In the genomic region with DNA sequence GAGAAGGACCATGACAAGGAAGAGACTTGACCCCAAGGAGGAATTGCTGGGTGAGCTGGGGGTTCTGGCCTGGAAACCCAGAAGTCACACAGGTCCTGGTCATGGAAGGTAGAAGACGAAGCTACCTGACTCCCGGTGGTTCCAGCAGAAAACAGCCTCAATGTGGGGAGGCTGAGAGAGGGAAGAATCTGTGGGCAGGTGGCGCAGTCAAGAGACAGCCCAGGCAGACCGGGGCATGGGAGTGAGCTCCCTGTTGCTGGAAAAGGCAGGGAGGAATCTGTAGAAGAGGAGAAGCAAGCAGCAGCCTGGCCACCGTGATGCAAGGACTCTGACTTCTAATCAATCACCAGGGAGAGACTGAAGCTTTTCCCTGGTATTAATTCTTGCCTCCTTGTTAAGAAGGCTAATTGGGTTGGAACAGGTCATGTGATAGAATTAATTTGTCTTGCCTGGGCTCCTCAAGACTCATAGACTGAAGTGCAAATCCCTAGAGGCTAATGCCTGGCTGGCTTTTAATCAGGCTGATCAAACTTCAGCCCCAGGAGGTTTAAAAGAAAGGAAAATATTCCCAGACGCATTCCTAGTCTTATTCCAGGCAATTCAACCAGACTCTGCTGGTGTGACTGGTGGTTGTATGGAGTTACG, we compare ENCODE assay signal across 20 cellular contexts. TPM values are rescaled to one million over a fixed set of nuclear protein-coding genes. Genes with fewer than 3 reads are reported as not detected.
"Had no signal": no experiment of that assay in that cellular context is flagged by ENCODE, and none has a peak within 500 bp of the region (broad histone marks: within the 10 kb centered on the region; RNA-seq: fewer than 3 reads in every experiment).

No MANE protein-coding gene starts in this region.

- H3K27me3 ChIP-seq: sigmoid colon, upper lobe of left lung had no signal

- H3K27ac ChIP-seq: heart left ventricle, sigmoid colon, upper lobe of left lung had no signal

- H3K4me1 Mint-ChIP-seq: memory B cell; natural killer cell; stimulated activated naive CD8-positive, alpha-beta T cell treated with anti-CD3 and anti-CD28 coated beads, Interleukin-15, amount 100 ng/mL, for 72 hours had no signal

- ATAC-seq: activated CD4-positive, CD25-positive, alpha-beta regulatory T cell treated with anti-CD3 and anti-CD28 coated beads, Interleukin-2, amount 50 U/mL, for 24 hours; heart left ventricle; left ventricle myocardium superior; natural killer cell; stimulated activated naive CD8-positive, alpha-beta T cell treated with anti-CD3 and anti-CD28 coated beads, Interleukin-15, amount 100 ng/mL, for 72 hours had no signal

- H3K36me3 ChIP-seq: heart left ventricle, sigmoid colon, upper lobe of left lung had no signal

- H3K4me3 ChIP-seq: heart left ventricle, sigmoid colon, upper lobe of left lung had no signal

- H3K4me3 Mint-ChIP-seq: endodermal cell; memory B cell; natural killer cell; stimulated activated naive CD8-positive, alpha-beta T cell treated with anti-CD3 and anti-CD28 coated beads, Interleukin-15, amount 100 ng/mL, for 72 hours; T-helper 2 cell treated with Interferon-gamma antibody and Interleukin-4, amounts not matched to agents 5 μg/mL and 100 μg/mL, for 36 hours had no signal

- DNase-seq: activated naive CD4-positive, alpha-beta T cell treated with Interleukin-2 at 50 U/mL for 16 hours; activated T-cell treated with anti-CD3 and anti-CD28 coated beads for 4 hours; aorta; endodermal cell; heart left ventricle; left ventricle myocardium superior; natural killer cell; sigmoid colon; stimulated activated CD4-positive, alpha-beta T cell treated with anti-CD3 and anti-CD28 coated beads, Interleukin-1b, Interleukin-23, amount 100 ng/mL, for 48 hours; stimulated activated naive CD8-positive, alpha-beta T cell treated with anti-CD3 and anti-CD28 coated beads, Interleukin-15, amount 100 ng/mL, for 72 hours; upper lobe of left lung had no signal

- H3K27ac Mint-ChIP-seq: endodermal cell; memory B cell; natural killer cell; stimulated activated naive CD8-positive, alpha-beta T cell treated with anti-CD3 and anti-CD28 coated beads, Interleukin-15, amount 100 ng/mL, for 72 hours; T-helper 2 cell treated with Interferon-gamma antibody and Interleukin-4, amounts not matched to agents 5 μg/mL and 100 μg/mL, for 36 hours had no signal

- H3K9me3 ChIP-seq: heart left ventricle, sigmoid colon, upper lobe of left lung had no signal

- H3K36me3 Mint-ChIP-seq: memory B cell, natural killer cell had no signal

RNA-seq across cellular contexts. Expression of a gene that starts 30.2 kb away (rescaled TPM):
- total RNA-seq: activated CD8-positive, alpha-beta memory T cell treated with anti-CD3 and anti-CD28 coated beads for 36 hours; aorta; chondrocyte; dermis microvascular lymphatic vessel endothelial cell; epithelial cell of proximal tubule; left ventricle myocardium superior; mucosa of gallbladder; natural killer cell; pulmonary artery endothelial cell had no signal
